11 cellular contexts compared by ENCODE assay signal in genomic region chr4:72319596-72319995, GRCh38.
DNase-seq lines count a peak whose midpoint lies in the region; ATAC-seq and TF ChIP-seq lines count a peak whose summit lies in the region.
"Had no signal": no experiment of that assay in that cellular context is flagged by ENCODE, and none has a peak within 500 bp of the region (broad histone marks: within the 10 kb centered on the region; RNA-seq: fewer than 3 reads in every experiment).

No MANE protein-coding gene starts in this region.

- H3K4me3 Mint-ChIP-seq in nephron = no peak overlapping the region

- ATAC-seq in GM18502 (IDR thresholded peaks at IDR 0.05; ENCODE audit: poor library complexity, unreplicated experiment) (no peak), HG03159 (IDR thresholded peaks at IDR 0.05; ENCODE audit: unreplicated experiment) (no peak)

- no peaks in the 10 kb centered on the region for H3K9me3 Mint-ChIP-seq in nephron

- DNase-seq in EL = peak; percentile 74
- peak; percentile 73 for DNase-seq in M059J (ENCODE audit: low read depth)
- peak; percentile 22 for DNase-seq in dermis blood vessel endothelial cell
- DNase-seq in substantia nigra (lab: John Stamatoyannopoulos, UW) = no peak
- DNase-seq in NCI-H510A (lab: John Stamatoyannopoulos, UW) = no peak
- DNase-seq: activated CD8-positive, alpha-beta memory T cell treated with anti-CD3 and anti-CD28 coated beads, Interleukin-2, amount 50 U/mL, for 4 hours; cortex of kidney; occipital lobe had no signal

- peaks cover 6% of the 10 kb centered on the region for H3K36me3 Mint-ChIP-seq in nephron (ENCODE audit: low read depth)

- H3K27ac ChIP-seq in substantia nigra (ENCODE audit: low read depth, low read length, poor library complexity, severe bottlenecking) = no peak overlapping the region

- H3K27me3 Mint-ChIP-seq in nephron (ENCODE audit: low read depth) = no peaks in the 10 kb centered on the region

- peaks cover 12% of the 10 kb centered on the region for H3K4me1 Mint-ChIP-seq in nephron

- H3K27ac Mint-ChIP-seq in nephron = peak overlapping the region; percentile 44 to 68 (median 58)

- no peak for TF ChIP-seq CTCF in nephron (IDR thresholded peaks at IDR 0.05; ENCODE audit: unreplicated experiment in 3 of 3)

Comparison
In these comparisons a context has a peak if more than half of its experiments do, and no peak if none do; other contexts are left out.
1. DNase-seq: peak in EL (single experiment), M059J (single experiment) and dermis blood vessel endothelial cell (single experiment); none in substantia nigra (0 of 49) and NCI-H510A (single experiment).